Comparison of ENCODE assay signal across 1 cellular context in genomic region chr12:3241621-3242020, GRCh38.
TF ChIP-seq lines count a peak whose summit lies in the region.

No MANE protein-coding gene starts in this region.

TF ChIP-seq in GM23338, 12 proteins besides CTCF, POLR2A, EP300 and RAD21:
- TF ChIP-seq POLR2AphosphoS5 (IDR thresholded peaks at IDR 0.05; ENCODE audit: low read depth): no peak
- TF ChIP-seq JUNB (IDR thresholded peaks at IDR 0.05; ENCODE audit: unreplicated experiment): no peak
- no peak for TF ChIP-seq ZNF114 (CRISPR knock-in tag; IDR thresholded peaks at IDR 0.05)
- no peak for TF ChIP-seq ZNF331 (CRISPR knock-in tag; IDR thresholded peaks at IDR 0.05; ENCODE audit: low read depth)
- TF ChIP-seq, protein P1, sequence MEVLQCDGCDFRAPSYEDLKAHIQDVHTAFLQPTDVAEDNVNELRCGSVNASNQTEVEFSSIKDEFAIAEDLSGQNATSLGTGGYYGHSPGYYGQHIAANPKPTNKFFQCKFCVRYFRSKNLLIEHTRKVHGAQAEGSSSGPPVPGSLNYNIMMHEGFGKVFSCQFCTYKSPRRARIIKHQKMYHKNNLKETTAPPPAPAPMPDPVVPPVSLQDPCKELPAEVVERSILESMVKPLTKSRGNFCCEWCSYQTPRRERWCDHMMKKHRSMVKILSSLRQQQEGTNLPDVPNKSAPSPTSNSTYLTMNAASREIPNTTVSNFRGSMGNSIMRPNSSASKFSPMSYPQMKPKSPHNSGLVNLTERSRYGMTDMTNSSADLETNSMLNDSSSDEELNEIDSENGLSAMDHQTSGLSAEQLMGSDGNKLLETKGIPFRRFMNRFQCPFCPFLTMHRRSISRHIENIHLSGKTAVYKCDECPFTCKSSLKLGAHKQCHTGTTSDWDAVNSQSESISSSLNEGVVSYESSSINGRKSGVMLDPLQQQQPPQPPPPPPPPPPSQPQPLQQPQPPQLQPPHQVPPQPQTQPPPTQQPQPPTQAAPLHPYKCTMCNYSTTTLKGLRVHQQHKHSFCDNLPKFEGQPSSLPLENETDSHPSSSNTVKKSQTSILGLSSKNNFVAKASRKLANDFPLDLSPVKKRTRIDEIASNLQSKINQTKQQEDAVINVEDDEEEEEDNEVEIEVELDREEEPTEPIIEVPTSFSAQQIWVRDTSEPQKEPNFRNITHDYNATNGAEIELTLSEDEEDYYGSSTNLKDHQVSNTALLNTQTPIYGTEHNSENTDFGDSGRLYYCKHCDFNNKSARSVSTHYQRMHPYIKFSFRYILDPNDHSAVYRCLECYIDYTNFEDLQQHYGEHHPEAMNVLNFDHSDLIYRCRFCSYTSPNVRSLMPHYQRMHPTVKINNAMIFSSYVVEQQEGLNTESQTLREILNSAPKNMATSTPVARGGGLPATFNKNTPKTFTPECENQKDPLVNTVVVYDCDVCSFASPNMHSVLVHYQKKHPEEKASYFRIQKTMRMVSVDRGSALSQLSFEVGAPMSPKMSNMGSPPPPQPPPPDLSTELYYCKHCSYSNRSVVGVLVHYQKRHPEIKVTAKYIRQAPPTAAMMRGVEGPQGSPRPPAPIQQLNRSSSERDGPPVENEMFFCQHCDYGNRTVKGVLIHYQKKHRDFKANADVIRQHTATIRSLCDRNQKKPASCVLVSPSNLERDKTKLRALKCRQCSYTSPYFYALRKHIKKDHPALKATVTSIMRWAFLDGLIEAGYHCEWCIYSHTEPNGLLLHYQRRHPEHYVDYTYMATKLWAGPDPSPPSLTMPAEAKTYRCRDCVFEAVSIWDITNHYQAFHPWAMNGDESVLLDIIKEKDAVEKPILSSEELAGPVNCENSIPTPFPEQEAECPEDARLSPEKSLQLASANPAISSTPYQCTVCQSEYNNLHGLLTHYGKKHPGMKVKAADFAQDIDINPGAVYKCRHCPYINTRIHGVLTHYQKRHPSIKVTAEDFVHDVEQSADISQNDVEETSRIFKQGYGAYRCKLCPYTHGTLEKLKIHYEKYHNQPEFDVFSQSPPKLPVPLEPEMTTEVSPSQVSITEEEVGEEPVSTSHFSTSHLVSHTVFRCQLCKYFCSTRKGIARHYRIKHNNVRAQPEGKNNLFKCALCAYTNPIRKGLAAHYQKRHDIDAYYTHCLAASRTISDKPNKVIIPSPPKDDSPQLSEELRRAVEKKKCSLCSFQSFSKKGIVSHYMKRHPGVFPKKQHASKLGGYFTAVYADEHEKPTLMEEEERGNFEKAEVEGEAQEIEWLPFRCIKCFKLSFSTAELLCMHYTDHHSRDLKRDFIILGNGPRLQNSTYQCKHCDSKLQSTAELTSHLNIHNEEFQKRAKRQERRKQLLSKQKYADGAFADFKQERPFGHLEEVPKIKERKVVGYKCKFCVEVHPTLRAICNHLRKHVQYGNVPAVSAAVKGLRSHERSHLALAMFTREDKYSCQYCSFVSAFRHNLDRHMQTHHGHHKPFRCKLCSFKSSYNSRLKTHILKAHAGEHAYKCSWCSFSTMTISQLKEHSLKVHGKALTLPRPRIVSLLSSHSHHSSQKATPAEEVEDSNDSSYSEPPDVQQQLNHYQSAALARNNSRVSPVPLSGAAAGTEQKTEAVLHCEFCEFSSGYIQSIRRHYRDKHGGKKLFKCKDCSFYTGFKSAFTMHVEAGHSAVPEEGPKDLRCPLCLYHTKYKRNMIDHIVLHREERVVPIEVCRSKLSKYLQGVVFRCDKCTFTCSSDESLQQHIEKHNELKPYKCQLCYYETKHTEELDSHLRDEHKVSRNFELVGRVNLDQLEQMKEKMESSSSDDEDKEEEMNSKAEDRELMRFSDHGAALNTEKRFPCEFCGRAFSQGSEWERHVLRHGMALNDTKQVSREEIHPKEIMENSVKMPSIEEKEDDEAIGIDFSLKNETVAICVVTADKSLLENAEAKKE (CRISPR knock-in tag; IDR thresholded peaks at IDR 0.05): no peak
- TF ChIP-seq EZH2 (IDR thresholded peaks at IDR 0.05; ENCODE audit: low read depth, unreplicated experiment): no peak
- TF ChIP-seq ETS1 (IDR thresholded peaks at IDR 0.05): no peak
- no peak for TF ChIP-seq EZH2phosphoT487 (IDR thresholded peaks at IDR 0.05; ENCODE audit: unreplicated experiment)
- TF ChIP-seq NANOG (IDR thresholded peaks at IDR 0.05; ENCODE audit: borderline replicate concordance): no peak
- no peak for TF ChIP-seq STAT1 (IDR thresholded peaks at IDR 0.05; ENCODE audit: unreplicated experiment)
- TF ChIP-seq, protein P2, sequence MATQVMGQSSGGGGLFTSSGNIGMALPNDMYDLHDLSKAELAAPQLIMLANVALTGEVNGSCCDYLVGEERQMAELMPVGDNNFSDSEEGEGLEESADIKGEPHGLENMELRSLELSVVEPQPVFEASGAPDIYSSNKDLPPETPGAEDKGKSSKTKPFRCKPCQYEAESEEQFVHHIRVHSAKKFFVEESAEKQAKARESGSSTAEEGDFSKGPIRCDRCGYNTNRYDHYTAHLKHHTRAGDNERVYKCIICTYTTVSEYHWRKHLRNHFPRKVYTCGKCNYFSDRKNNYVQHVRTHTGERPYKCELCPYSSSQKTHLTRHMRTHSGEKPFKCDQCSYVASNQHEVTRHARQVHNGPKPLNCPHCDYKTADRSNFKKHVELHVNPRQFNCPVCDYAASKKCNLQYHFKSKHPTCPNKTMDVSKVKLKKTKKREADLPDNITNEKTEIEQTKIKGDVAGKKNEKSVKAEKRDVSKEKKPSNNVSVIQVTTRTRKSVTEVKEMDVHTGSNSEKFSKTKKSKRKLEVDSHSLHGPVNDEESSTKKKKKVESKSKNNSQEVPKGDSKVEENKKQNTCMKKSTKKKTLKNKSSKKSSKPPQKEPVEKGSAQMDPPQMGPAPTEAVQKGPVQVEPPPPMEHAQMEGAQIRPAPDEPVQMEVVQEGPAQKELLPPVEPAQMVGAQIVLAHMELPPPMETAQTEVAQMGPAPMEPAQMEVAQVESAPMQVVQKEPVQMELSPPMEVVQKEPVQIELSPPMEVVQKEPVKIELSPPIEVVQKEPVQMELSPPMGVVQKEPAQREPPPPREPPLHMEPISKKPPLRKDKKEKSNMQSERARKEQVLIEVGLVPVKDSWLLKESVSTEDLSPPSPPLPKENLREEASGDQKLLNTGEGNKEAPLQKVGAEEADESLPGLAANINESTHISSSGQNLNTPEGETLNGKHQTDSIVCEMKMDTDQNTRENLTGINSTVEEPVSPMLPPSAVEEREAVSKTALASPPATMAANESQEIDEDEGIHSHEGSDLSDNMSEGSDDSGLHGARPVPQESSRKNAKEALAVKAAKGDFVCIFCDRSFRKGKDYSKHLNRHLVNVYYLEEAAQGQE (IDR thresholded peaks at IDR 0.05; ENCODE audit: unreplicated experiment): no peak
